In the genomic region with DNA sequence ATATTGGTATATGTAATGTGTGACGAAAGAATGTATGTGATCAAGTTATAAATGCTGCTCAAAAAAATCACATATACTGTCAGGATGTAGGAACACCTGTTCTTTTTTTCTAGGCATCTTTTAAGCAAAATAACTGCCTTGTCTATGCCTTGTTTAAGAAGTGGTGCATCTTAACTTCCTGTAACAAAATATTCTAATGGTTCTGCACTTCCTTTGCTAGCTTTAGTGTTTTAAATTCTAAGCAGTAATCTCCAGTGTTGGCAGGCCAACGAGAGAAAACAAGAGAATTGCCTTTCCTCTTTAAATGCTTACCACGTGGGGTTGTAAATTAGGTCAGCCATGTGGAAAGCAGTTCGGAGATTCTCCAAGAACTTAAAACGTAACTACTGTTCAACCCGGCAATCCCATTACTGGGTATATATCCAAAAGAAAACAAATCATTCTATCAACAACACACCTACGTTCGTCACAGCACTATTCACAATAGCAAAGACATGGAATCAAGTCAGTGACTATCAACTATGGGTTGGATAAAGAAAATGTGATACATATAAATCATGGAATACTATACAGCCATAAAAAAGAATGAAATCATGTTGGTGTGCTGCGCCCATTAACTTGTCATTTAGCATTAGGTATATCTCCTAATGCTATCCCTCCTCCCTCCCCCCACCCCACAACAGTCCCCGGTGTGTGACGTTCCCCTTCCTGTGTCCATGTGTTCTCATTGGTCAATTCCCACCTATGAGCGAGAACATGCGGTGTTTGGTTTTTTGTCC, we compare ENCODE assay signal across 8 cellular contexts.
A peak's percentile ranks its signal among the peaks of the same experiment; 100 is the strongest.
DNase-seq lines count a peak whose midpoint lies in the region; ATAC-seq, FAIRE-seq and TF ChIP-seq lines count a peak whose summit lies in the region.
"Not testable (repeated sequence)": the region's sequence is repeated elsewhere in the genome, so short reads cannot be mapped to it uniquely, and the experiment has no call there.

No MANE protein-coding gene starts in this region.

- not testable (repeated sequence) for H3K9me3 ChIP-seq in A549; CD4-positive, alpha-beta T cell (ENCODE audit: control insufficient read depth, low read length); keratinocyte (ENCODE audit: control insufficient read depth, low read depth, low read length); thymus (ENCODE audit: control insufficient read depth)

- H3K4me2 ChIP-seq in A549; keratinocyte (ENCODE audit: control insufficient read depth, extremely low read depth, insufficient read depth, low read depth, low read length): not testable (repeated sequence)

- not testable (repeated sequence) for H3K4me1 ChIP-seq in A549; keratinocyte (ENCODE audit: control insufficient read depth, extremely low read depth, insufficient read depth, low read length); thymus (ENCODE audit: control insufficient read depth, insufficient read depth, low read length)

- H3K36me3 Mint-ChIP-seq in CD4-positive, alpha-beta T cell (ENCODE audit: low read depth); activated naive CD4-positive, alpha-beta T cell treated with anti-CD3 and anti-CD28 coated beads, Interleukin-2, amount 50 U/mL, for 24 hours: not testable (repeated sequence)

- POLR2A ChIA-PET in A549 (lab: Yijun Ruan, JAX): not testable (repeated sequence)
- POLR2A ChIA-PET in CD4-positive, alpha-beta T cell (lab: Charles Lee): interaction anchor here (1.0 kb wide), 1 partner anchor 15 kb away, joined by 3 read pairs; no protein-coding TSS in a partner anchor

- peak overlapping the region; percentile 77 for H3K27ac Mint-ChIP-seq in CD4-positive, alpha-beta T cell
- H3K27ac Mint-ChIP-seq in activated naive CD4-positive, alpha-beta T cell treated with anti-CD3 and anti-CD28 coated beads, Interleukin-2, amount 50 U/mL, for 24 hours: peak overlapping the region; percentile 12

- H3K4me3 ChIP-seq in A549; Jurkat, Clone E6-1 (ENCODE audit: low read length); keratinocyte (ENCODE audit: control insufficient read depth in 2 of 3, extremely low read depth in 1 of 3, insufficient read depth in 2 of 3, low read depth in 1 of 3, low read length in 3 of 3); thymus (ENCODE audit: low read length): not testable (repeated sequence)

- not testable (repeated sequence) for H2AFZ ChIP-seq in keratinocyte (ENCODE audit: control insufficient read depth, low read length)

- H3K79me2 ChIP-seq in keratinocyte (ENCODE audit: control insufficient read depth, insufficient read depth, low read length): not testable (repeated sequence)

- not testable (repeated sequence) for H3K36me3 ChIP-seq in keratinocyte (ENCODE audit: control insufficient read depth in 2 of 2, extremely low read depth in 1 of 2, insufficient read depth in 2 of 2, low read length in 2 of 2); thymus (ENCODE audit: control insufficient read depth, insufficient read depth)

- TF ChIP-seq POLR2A in A549 (IDR thresholded peaks at IDR 0.05; ENCODE audit: low read length): not testable (repeated sequence)

- in situ Hi-C loops in G401 (cut with HindIII; ENCODE audit: low sequenced_read_pairs): not testable (repeated sequence)

- H4K20me1 ChIP-seq in keratinocyte (ENCODE audit: control insufficient read depth, extremely low read depth, insufficient read depth, low read length): not testable (repeated sequence)

- not testable (repeated sequence) for DNase-seq in A549 (ENCODE audit: low read depth in 1 of 2, low spot score in 1 of 2); CD4-positive, alpha-beta T cell; keratinocyte (ENCODE audit: low read depth, low spot score)
- peak; percentile 3 for DNase-seq in G401 (ENCODE audit: low spot score)
- DNase-seq in Jurkat, Clone E6-1 (ENCODE audit: low read depth, low spot score): peak; percentile 81
- DNase-seq in midbrain (lab: John Stamatoyannopoulos, UW): peak; percentile 12

- WGBS in A549 (ENCODE audit: missing lambda C conversion rate): 49% methylated on average over 13 of the region's 13 CpGs
- WGBS in thymus: 51% methylated on average over 13 of the region's 13 CpGs

- intact Hi-C loops in CD4-positive, alpha-beta T cell (cut with DNase I, micrococcal nuclease): loop anchor here (2.0 to 10.0 kb wide), 4 partner anchors 93 to 278 kb away; partner anchors contain the start of gene PDSS1 (in 1 of the 2)

- not testable (repeated sequence) for H3K9me1 ChIP-seq in keratinocyte (ENCODE audit: control insufficient read depth, extremely low read depth, insufficient read depth, low read length)

- H3K4me1 Mint-ChIP-seq in CD4-positive, alpha-beta T cell (ENCODE audit: low read depth): peaks cover 22% of the 10 kb centered on the region
- H3K4me1 Mint-ChIP-seq in activated naive CD4-positive, alpha-beta T cell treated with anti-CD3 and anti-CD28 coated beads, Interleukin-2, amount 50 U/mL, for 24 hours: peaks cover 21% of the 10 kb centered on the region

- not testable (repeated sequence) for TF ChIP-seq RAD21 in A549 (conservative IDR thresholded peaks at IDR 0.05 in 1 of 2, IDR thresholded peaks at IDR 0.05 in 1 of 2)

- not testable (repeated sequence) for H3K9me3 Mint-ChIP-seq in CD4-positive, alpha-beta T cell; activated naive CD4-positive, alpha-beta T cell treated with anti-CD3 and anti-CD28 coated beads, Interleukin-2, amount 50 U/mL, for 24 hours

- not testable (repeated sequence) for H3K27me3 Mint-ChIP-seq in CD4-positive, alpha-beta T cell; activated naive CD4-positive, alpha-beta T cell treated with anti-CD3 and anti-CD28 coated beads, Interleukin-2, amount 50 U/mL, for 24 hours

- CTCF ChIA-PET in A549 (lab: Yijun Ruan, JAX): interaction anchor here (1.5 kb wide), 1 partner anchor 121 kb away, joined by 3 read pairs; no protein-coding TSS in a partner anchor
- CTCF ChIA-PET in CD4-positive, alpha-beta T cell (lab: Charles Lee): not testable (repeated sequence)

- not testable (repeated sequence) for TF ChIP-seq EP300 in A549 (IDR thresholded peaks at IDR 0.05)

- dilution Hi-C loops in keratinocyte (cut with MboI; ENCODE audit: extremely low pct_ligation_motif_present, low sequenced_read_pairs): not testable (repeated sequence)

- FAIRE-seq in A549 (lab: Jason Lieb, UNC) (peak; percentile 63), keratinocyte (lab: Jason Lieb, UNC) (peak; percentile 34)

- peak overlapping the region; percentile 20 for H3K4me3 Mint-ChIP-seq in CD4-positive, alpha-beta T cell
- H3K4me3 Mint-ChIP-seq in activated naive CD4-positive, alpha-beta T cell treated with anti-CD3 and anti-CD28 coated beads, Interleukin-2, amount 50 U/mL, for 24 hours: not testable (repeated sequence)

- not testable (repeated sequence) for ATAC-seq in A549
- ATAC-seq in CD4-positive, alpha-beta T cell (ENCODE audit: poor library complexity): peak; percentile 68

- not testable (repeated sequence) for H3K27me3 ChIP-seq in CD4-positive, alpha-beta T cell (ENCODE audit: control insufficient read depth, insufficient read depth, low read length); keratinocyte (ENCODE audit: control insufficient read depth, extremely low read depth, insufficient read depth, low read length); thymus (ENCODE audit: control insufficient read depth, insufficient read depth)

- not testable (repeated sequence) for H3K27ac ChIP-seq in A549; CD4-positive, alpha-beta T cell (ENCODE audit: low read depth, low read length); keratinocyte (ENCODE audit: control insufficient read depth, insufficient read depth, low read length)
- peak overlapping the region; percentile 76 for H3K27ac ChIP-seq in thymus (ENCODE audit: low read depth)

- not testable (repeated sequence) for TF ChIP-seq CTCF in A549 (IDR thresholded peaks at IDR 0.05); CD4-positive, alpha-beta T cell (IDR thresholded peaks at IDR 0.05); keratinocyte (optimal IDR thresholded peaks at IDR 0.05 in 1 of 3, IDR thresholded peaks at IDR 0.05 in 1 of 3, conservative IDR thresholded peaks at IDR 0.05 in 1 of 3; ENCODE audit: extremely low read depth in 1 of 3, insufficient read depth in 2 of 3, low read length in 3 of 3)

- not testable (repeated sequence) for H3K9ac ChIP-seq in keratinocyte (ENCODE audit: control insufficient read depth, extremely low read depth, insufficient read depth, low read length)
